Comparison of ENCODE assay signal across 17 cellular contexts in the genomic region with DNA sequence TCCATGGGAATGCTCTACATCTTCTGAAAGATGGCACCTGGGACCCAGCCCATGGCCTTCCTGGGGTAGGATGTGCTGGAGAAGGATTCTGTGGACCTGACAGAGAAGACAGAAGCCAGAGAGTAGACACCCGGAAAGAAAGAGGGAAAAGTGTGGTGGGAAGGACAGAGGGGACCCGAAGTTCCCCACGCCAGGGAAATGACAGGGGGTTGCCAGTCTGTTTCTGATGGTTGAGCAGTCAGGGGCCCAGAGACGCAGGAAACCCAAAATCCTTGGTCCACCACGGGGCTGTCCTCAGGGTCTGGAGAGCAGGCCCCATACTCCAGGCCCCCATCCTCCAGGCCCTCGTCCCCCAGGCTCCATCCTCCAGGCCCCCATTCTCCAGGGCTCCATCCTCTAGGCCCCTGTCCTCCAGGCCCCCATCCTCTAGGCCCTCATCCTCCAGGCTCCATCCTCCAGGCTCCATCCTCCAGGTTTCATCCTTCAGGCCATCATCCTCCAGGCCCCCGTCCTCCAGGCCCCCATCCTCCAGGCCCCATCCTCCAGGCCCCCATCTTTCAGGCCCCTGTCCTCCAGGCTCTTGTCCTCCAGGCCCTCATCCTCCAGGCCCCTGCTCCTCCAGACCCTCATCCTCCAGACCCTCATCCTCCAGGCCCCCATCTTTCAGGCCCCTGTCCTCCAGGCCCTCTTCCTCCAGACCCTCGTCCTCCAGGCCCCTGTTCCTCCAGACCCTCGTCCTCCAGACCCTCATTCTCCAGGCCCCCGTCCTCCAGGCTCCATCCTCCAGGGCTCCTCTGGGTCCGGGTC. TPM values are rescaled to one million over a fixed set of nuclear protein-coding genes. Genes with fewer than 3 reads are reported as not detected.
DNase-seq lines count a peak whose midpoint lies in the region; ATAC-seq and TF ChIP-seq lines count a peak whose summit lies in the region.
"Had no signal": no experiment of that assay in that cellular context is flagged by ENCODE, and none has a peak within 500 bp of the region (broad histone marks: within the 10 kb centered on the region; RNA-seq: fewer than 3 reads in every experiment).

No MANE protein-coding gene starts in this region.

- no TSS peak for BruUV-seq in A673 (replicated peaks; lab: Mats Ljungman, UMichigan)

- H3K9me3 Mint-ChIP-seq in activated CD8-positive, alpha-beta memory T cell treated with anti-CD3 and anti-CD28 coated beads, Interleukin-2, amount 10 ng/mL, durations not matched to agents 7 days and 5 days (ENCODE audit: low read depth) = peaks cover 5% of the 10 kb centered on the region
- peaks cover 0 to 2% of the 10 kb centered on the region in 2 experiments; a peak in 4 of 5 replicates for H3K9me3 Mint-ChIP-seq in H9
- H3K9me3 Mint-ChIP-seq in neural crest cell = peaks cover 10% of the 10 kb centered on the region
- peaks cover 12 to 21% of the 10 kb centered on the region in 2 donors for H3K9me3 Mint-ChIP-seq in stimulated activated naive B cell treated with anti-CD40 and anti-IgM and Interleukin-4, amounts not matched to agents 10 μg/mL and 1 μg/mL and 100 μg/mL, for 72 hours

- ATAC-seq in activated CD8-positive, alpha-beta memory T cell treated with anti-CD3 and anti-CD28 coated beads, Interleukin-2, amount 10 ng/mL, durations not matched to agents 7 days and 5 days = no peak
- ATAC-seq in stimulated activated naive B cell treated with anti-CD40 and anti-IgM and Interleukin-4, amounts not matched to agents 10 μg/mL and 1 μg/mL and 100 μg/mL, for 72 hours (replicated peaks) = no peak
- ATAC-seq: GM12878, HCT116 had no signal

- H3K4me1 ChIP-seq in H9 (ENCODE audit: insufficient read depth, low read length) = no peaks in the 10 kb centered on the region
- no peaks in the 10 kb centered on the region for H3K4me1 ChIP-seq in A673 (ENCODE audit: insufficient read depth, low read length, poor library complexity, severe bottlenecking)

- no peak overlapping the region; the same call in 1 of the 2 replicates for H2BK15ac ChIP-seq in H9 (ENCODE audit: low read depth, low read length)

- H3K27ac Mint-ChIP-seq in activated CD8-positive, alpha-beta memory T cell treated with anti-CD3 and anti-CD28 coated beads, Interleukin-2, amount 10 ng/mL, durations not matched to agents 7 days and 5 days = no peak overlapping the region
- H3K27ac Mint-ChIP-seq in H9 (peak overlapping the region in 1 of 3 experiments; percentile 84; a peak in 1 of 7 replicates), neural crest cell (ENCODE audit: unreplicated experiment) (peak overlapping the region; percentile 71)
- H3K27ac Mint-ChIP-seq in stimulated activated naive B cell treated with anti-CD40 and anti-IgM and Interleukin-4, amounts not matched to agents 10 μg/mL and 1 μg/mL and 100 μg/mL, for 72 hours = peak overlapping the region; percentile 47

- H4K91ac ChIP-seq in H9 (ENCODE audit: insufficient read length, low read depth, low read length) = no peak overlapping the region

- H3K79me1 ChIP-seq in H9 (ENCODE audit: insufficient read depth, low read depth, low read length, poor library complexity, severe bottlenecking) = no peaks in the 10 kb centered on the region

- H3K9me3 ChIP-seq in H9 (ENCODE audit: control insufficient read depth, low read depth, low read length) (no peaks in the 10 kb centered on the region), A673 (ENCODE audit: low read depth, low read length, poor library complexity, severe bottlenecking) (no peaks in the 10 kb centered on the region)

- H2BK120ac ChIP-seq in H9 (ENCODE audit: low read depth, low read length, poor library complexity, severe bottlenecking) = no peak overlapping the region

- H2BK12ac ChIP-seq in H9 (ENCODE audit: insufficient read length, low read depth, low read length) = no peak overlapping the region

- POLR2A ChIA-PET in A673 (lab: Charles Lee; ENCODE audit: low non-redundant PET) = no interaction called here

- no peak overlapping the region for H3K14ac ChIP-seq in H9 (ENCODE audit: insufficient read depth, low read length)

- no peak overlapping the region for H2AK5ac ChIP-seq in H9 (ENCODE audit: insufficient read length, low read length)

- H3T11ph ChIP-seq in H9 (ENCODE audit: low read length) = no peak overlapping the region

- no peak overlapping the region for H3K4me3 ChIP-seq in A673 (ENCODE audit: low read depth, low read length, poor library complexity, severe bottlenecking)
- no peak overlapping the region for H3K4me3 ChIP-seq in foreskin fibroblast (ENCODE audit: low read depth in 1 of 2, low read length in 2 of 2)
- H3K4me3 ChIP-seq: GM12878 had no signal

- no peak overlapping the region for H2BK20ac ChIP-seq in H9 (ENCODE audit: low read depth, low read length, poor library complexity, severe bottlenecking)

- no peaks in the 10 kb centered on the region for H3K4me1 Mint-ChIP-seq in activated CD8-positive, alpha-beta memory T cell treated with anti-CD3 and anti-CD28 coated beads, Interleukin-2, amount 10 ng/mL, durations not matched to agents 7 days and 5 days
- H3K4me1 Mint-ChIP-seq in H9 (peaks cover 5 to 6% of the 10 kb centered on the region in 2 experiments; a peak in 2 of 4 replicates), neural crest cell (no peaks in the 10 kb centered on the region)
- peaks cover 0 to 1% of the 10 kb centered on the region in 2 donors for H3K4me1 Mint-ChIP-seq in stimulated activated naive B cell treated with anti-CD40 and anti-IgM and Interleukin-4, amounts not matched to agents 10 μg/mL and 1 μg/mL and 100 μg/mL, for 72 hours

- H3K4ac ChIP-seq in H9 (ENCODE audit: low read depth, low read length) = no peak overlapping the region

- H4K8ac ChIP-seq in H9 (replicated peaks; ENCODE audit: insufficient read length, low read depth, low read length) = no peak overlapping the region

- CTCF ChIA-PET in activated CD8-positive, alpha-beta memory T cell treated with anti-CD3 and anti-CD28 coated beads, Interleukin-2, amount 10 ng/mL, durations not matched to agents 7 days and 5 days (lab: Charles Lee) = no interaction called here
- CTCF ChIA-PET in A673 (lab: Charles Lee) = no interaction called here

- H3K27me3 ChIP-seq in H9 (ENCODE audit: insufficient read depth, low read length) (no peaks in the 10 kb centered on the region), A673 (replicated peaks; ENCODE audit: insufficient read depth, low read depth, low read length, poor library complexity) (peaks cover 2% of the 10 kb centered on the region)

- no peaks in the 10 kb centered on the region for H3K36me3 ChIP-seq in A673 (ENCODE audit: insufficient read depth, low read length, poor library complexity, severe bottlenecking)

- H3K27me3 Mint-ChIP-seq in activated CD8-positive, alpha-beta memory T cell treated with anti-CD3 and anti-CD28 coated beads, Interleukin-2, amount 10 ng/mL, durations not matched to agents 7 days and 5 days = peaks cover 3% of the 10 kb centered on the region
- peaks cover 6% of the 10 kb centered on the region for H3K27me3 Mint-ChIP-seq in H9 (ENCODE audit: low read depth)
- H3K27me3 Mint-ChIP-seq in neural crest cell (ENCODE audit: low read depth) = no peaks in the 10 kb centered on the region
- peaks cover 18 to 27% of the 10 kb centered on the region in 2 donors for H3K27me3 Mint-ChIP-seq in stimulated activated naive B cell treated with anti-CD40 and anti-IgM and Interleukin-4, amounts not matched to agents 10 μg/mL and 1 μg/mL and 100 μg/mL, for 72 hours

- H3K4me3 Mint-ChIP-seq in activated CD8-positive, alpha-beta memory T cell treated with anti-CD3 and anti-CD28 coated beads, Interleukin-2, amount 10 ng/mL, durations not matched to agents 7 days and 5 days = no peak overlapping the region
- H3K4me3 Mint-ChIP-seq in H9 = no peak overlapping the region
- H3K4me3 Mint-ChIP-seq in neural crest cell = no peak overlapping the region
- no peak overlapping the region for H3K4me3 Mint-ChIP-seq in stimulated activated naive B cell treated with anti-CD40 and anti-IgM and Interleukin-4, amounts not matched to agents 10 μg/mL and 1 μg/mL and 100 μg/mL, for 72 hours

- no peak overlapping the region for H2AFZ ChIP-seq in H9 (ENCODE audit: low read length)

- H3K23ac ChIP-seq in H9 (ENCODE audit: insufficient read length, low read depth, low read length) = no peak overlapping the region

- no peaks in the 10 kb centered on the region for H3K79me2 ChIP-seq in H9 (ENCODE audit: insufficient read depth, low read length)

- H3K56ac ChIP-seq in H9 (ENCODE audit: insufficient read length, low read depth, low read length) = no peak overlapping the region

- TF ChIP-seq CTCF in H9 (conservative IDR thresholded peaks at IDR 0.05) (no peak), neural crest cell (conservative IDR thresholded peaks at IDR 0.05) (no peak), A673 (conservative IDR thresholded peaks at IDR 0.05; ENCODE audit: low read depth, low read length) (no peak), foreskin fibroblast (IDR thresholded peaks at IDR 0.05; ENCODE audit: low read depth, low read length) (no peak)

- H3K36me3 Mint-ChIP-seq in activated CD8-positive, alpha-beta memory T cell treated with anti-CD3 and anti-CD28 coated beads, Interleukin-2, amount 10 ng/mL, durations not matched to agents 7 days and 5 days = no peaks in the 10 kb centered on the region
- H3K36me3 Mint-ChIP-seq in H9 (ENCODE audit: insufficient read depth in 1 of 3, low read depth in 3 of 3) = peaks cover 0 to 3% (median 0%) of the 10 kb centered on the region in 3 experiments; a peak in 2 of 7 replicates
- no peaks in the 10 kb centered on the region for H3K36me3 Mint-ChIP-seq in neural crest cell (ENCODE audit: low read depth)
- H3K36me3 Mint-ChIP-seq in stimulated activated naive B cell treated with anti-CD40 and anti-IgM and Interleukin-4, amounts not matched to agents 10 μg/mL and 1 μg/mL and 100 μg/mL, for 72 hours = peaks cover 1 to 7% of the 10 kb centered on the region in 2 donors

- no CpG with 5 or more reads among the region's 11 CpGs for WGBS in H9 (ENCODE audit: extremely low coverage, insufficient read length, low lambda C conversion rate)

- H4K20me1 ChIP-seq in H9 (ENCODE audit: control insufficient read depth, insufficient read depth, insufficient read length) = no peaks in the 10 kb centered on the region

- H3K4me2 ChIP-seq in H9 (ENCODE audit: insufficient read depth, insufficient read length, low read length) = no peak overlapping the region

- DNase-seq in activated CD8-positive, alpha-beta memory T cell treated with anti-CD3 and anti-CD28 coated beads, Interleukin-2, amount 50 U/mL, for 48 hours = peak; percentile 25
- DNase-seq in activated CD8-positive, alpha-beta memory T cell treated with anti-CD3 and anti-CD28 coated beads, Interleukin-2, amount 10 ng/mL, durations not matched to agents 7 days and 5 days = no peak
- DNase-seq in H9 (peak; percentile 4), neural crest cell (ENCODE audit: low read depth, low spot score) (no peak), A673 (ENCODE audit: low spot score) (no peak), HCEC 1CT (no peak), foreskin fibroblast (no peak)
- DNase-seq in stimulated activated naive B cell treated with anti-CD40 and anti-IgM and Interleukin-4, amounts not matched to agents 10 μg/mL and 1 μg/mL and 100 μg/mL, for 72 hours = no peak
- DNase-seq: DMS79, NCI-H1417, NCI-H2081, NCI-H524 had no signal

- intact Hi-C loops in A673 (cut with micrococcal nuclease; ENCODE audit: unreplicated experiment) = no loop called here

- H3K27ac ChIP-seq in H9 (ENCODE audit: insufficient read length, low read depth, low read length) (no peak overlapping the region), A673 (ENCODE audit: low read depth, low read length, poor library complexity, severe bottlenecking) (no peak overlapping the region)

- no peak overlapping the region for H3K9ac ChIP-seq in H9 (ENCODE audit: extremely low read depth, insufficient read length, low read length)

- no peak overlapping the region for H2BK5ac ChIP-seq in H9 (ENCODE audit: insufficient read length, low read length)

- H4K5ac ChIP-seq in H9 (ENCODE audit: insufficient read length, low read depth, low read length) = no peak overlapping the region

- H3K18ac ChIP-seq in H9 (ENCODE audit: insufficient read length, low read depth, low read length) = no peak overlapping the region

- no peaks in the 10 kb centered on the region for H3K23me2 ChIP-seq in H9 (ENCODE audit: insufficient read length, low read depth, low read length, poor library complexity, severe bottlenecking)

RNA-seq across cellular contexts. Expression of a gene that starts 1.0 kb away (rescaled TPM):
- not detected for total RNA-seq in activated CD8-positive, alpha-beta memory T cell treated with anti-CD3 and anti-CD28 coated beads, Interleukin-2, amount 10 ng/mL, durations not matched to agents 7 days and 5 days
- total RNA-seq in H9 (2021) (not detected in 2 replicates), neural crest cell (not detected in 2 replicates), A673 (2021) (not detected in 2 replicates)
- total RNA-seq: G401, GM12878, HT1080, RPMI7951 had no signal

RNA-seq across cellular contexts. Expression of a gene that starts 14.5 kb away (rescaled TPM):
- total RNA-seq in activated CD8-positive, alpha-beta memory T cell treated with anti-CD3 and anti-CD28 coated beads, Interleukin-2, amount 10 ng/mL, durations not matched to agents 7 days and 5 days = not detected
- total RNA-seq in H9 (2021) (not detected in 2 replicates), neural crest cell (not detected in 2 replicates), A673 (2021) (not detected in 2 replicates)
- total RNA-seq: G401, GM12878, HT1080, RPMI7951 had no signal

RNA-seq across cellular contexts. Expression of a gene that starts 36.6 kb away (rescaled TPM):
- total RNA-seq in activated CD8-positive, alpha-beta memory T cell treated with anti-CD3 and anti-CD28 coated beads, Interleukin-2, amount 10 ng/mL, durations not matched to agents 7 days and 5 days = not detected
- total RNA-seq in H9 (2021) (1.5 TPM in 2 replicates), neural crest cell (not detected in 2 replicates), A673 (2021) (not detected in 2 replicates)
- total RNA-seq: G401, GM12878, HT1080 had no signal

RNA-seq across cellular contexts. Expression of a gene that starts 44.0 kb away (rescaled TPM):
- total RNA-seq in activated CD8-positive, alpha-beta memory T cell treated with anti-CD3 and anti-CD28 coated beads, Interleukin-2, amount 10 ng/mL, durations not matched to agents 7 days and 5 days = 10 to 100 TPM; 22.3 to 27.4 TPM
- 0.31 and 0.44 TPM in 2 replicates for total RNA-seq in H9 (2021)
- not detected in 2 replicates for total RNA-seq in neural crest cell
- not detected in 2 replicates for total RNA-seq in A673 (2021)
- total RNA-seq: G401, HT1080, RPMI7951 had no signal

RNA-seq across cellular contexts. Expression of a gene that starts 51.9 kb away (rescaled TPM):
- total RNA-seq in activated CD8-positive, alpha-beta memory T cell treated with anti-CD3 and anti-CD28 coated beads, Interleukin-2, amount 10 ng/mL, durations not matched to agents 7 days and 5 days = 10 to 100 TPM; 75.3 to 89.5 TPM
- total RNA-seq in H9 (2021) = not detected in 2 replicates
- not detected in 2 replicates for total RNA-seq in neural crest cell
- not detected in 2 replicates for total RNA-seq in A673 (2021)
- total RNA-seq: G401, HT1080, RPMI7951 had no signal

Comparison
In these comparisons a context has a peak if more than half of its experiments do, and no peak if none do; other contexts are left out.
1. DNase-seq: peak in activated CD8-positive, alpha-beta memory T cell treated with anti-CD3 and anti-CD28 coated beads, Interleukin-2, amount 50 U/mL, for 48 hours (single experiment) and H9 (single experiment); none in activated CD8-positive, alpha-beta memory T cell treated with anti-CD3 and anti-CD28 coated beads, Interleukin-2, amount 10 ng/mL, durations not matched to agents 7 days and 5 days (single experiment), neural crest cell (single experiment), stimulated activated naive B cell treated with anti-CD40 and anti-IgM and Interleukin-4, amounts not matched to agents 10 μg/mL and 1 μg/mL and 100 μg/mL, for 72 hours (single experiment), A673 (single experiment), HCEC 1CT (single experiment) and foreskin fibroblast (0 of 2).